In the genomic region with DNA sequence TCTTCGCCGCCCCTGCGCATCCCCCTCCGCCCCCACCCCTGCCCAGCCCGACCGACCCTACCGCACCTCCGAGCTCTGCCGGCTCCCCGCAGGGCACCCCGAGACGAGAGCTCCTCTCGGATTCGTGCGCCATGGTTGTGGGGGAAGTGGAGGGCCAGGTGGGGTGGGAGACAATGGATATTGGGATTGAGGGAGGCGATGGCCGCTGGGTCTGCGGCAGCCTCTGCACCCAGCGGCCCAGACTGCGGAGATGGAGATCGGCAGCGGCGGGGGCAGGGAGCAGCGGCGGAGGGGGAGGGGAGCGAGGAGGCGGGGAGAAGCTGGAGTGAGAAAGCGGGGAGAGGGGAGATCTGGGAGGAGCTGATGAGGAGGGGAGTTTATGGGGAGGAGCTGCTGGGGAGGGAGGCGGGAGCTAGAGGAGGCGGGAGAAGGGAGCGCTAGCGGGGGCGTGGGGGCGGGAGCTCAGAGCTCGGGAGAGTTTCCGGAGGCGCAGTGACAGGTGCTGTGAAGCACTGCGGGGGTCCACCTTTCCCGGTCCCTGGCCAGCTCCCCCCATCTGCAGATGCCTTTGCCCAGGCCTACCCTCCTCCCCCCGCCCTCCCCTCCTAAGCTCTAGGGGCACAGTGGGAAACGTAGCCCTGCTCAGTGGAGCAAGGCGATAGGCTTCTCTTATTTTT, we compare ENCODE assay signal across 8 cellular contexts. TPM values are rescaled to one million over a fixed set of nuclear protein-coding genes. Genes with fewer than 3 reads are reported as not detected.
A peak's percentile ranks its signal among the peaks of the same experiment; 100 is the strongest.
DNase-seq lines count a peak whose midpoint lies in the region; ATAC-seq and TF ChIP-seq lines count a peak whose summit lies in the region.

Gene SALL2 (minus strand): TSS at position 352 of the 677 bp plus-strand sequence. CDS start 219 bp downstream, at position 133.

- peak within 1 kb of the TSS; percentile 68 for H3K27ac Mint-ChIP-seq in T-helper 17 cell

- ATAC-seq in T-helper 17 cell (peak; percentile 79), aorta (ENCODE audit: low FRiP score) (peak; percentile 89), HG03457 (IDR thresholded peaks at IDR 0.05; ENCODE audit: unreplicated experiment) (no peak)

- no peaks in the 10 kb centered on the region for H3K36me3 Mint-ChIP-seq in T-helper 17 cell (ENCODE audit: low read depth)

- H3K9me3 ChIP-seq in ES-I3 (ENCODE audit: control insufficient read depth, insufficient read depth, low read length), result no peaks in the 10 kb centered on the region
- no peaks in the 10 kb centered on the region for H3K9me3 ChIP-seq in MG63
- H3K9me3 ChIP-seq in T-helper 17 cell (ENCODE audit: control insufficient read depth, low read length, poor library complexity, severe bottlenecking), result no peaks in the 10 kb centered on the region
- no peaks in the 10 kb centered on the region for H3K9me3 ChIP-seq in aorta (ENCODE audit: control insufficient read depth, low read length)

- DNase-seq in MG63 (peak; percentile 54), T-helper 17 cell (peak in 2 of 3 donors; percentile 50 to 61), astrocyte of the hippocampus (ENCODE audit: low read depth, low spot score) (peak; percentile 87), hypothalamus (lab: John Stamatoyannopoulos, UW) (peak in 49 of 51 donors; percentile 13 to 90 (median 72)), retinal pigment epithelial cell (ENCODE audit: low read depth) (peak; percentile 49), aorta (peak; percentile 83 to 91)

- no peaks in the 10 kb centered on the region for H3K27me3 ChIP-seq in MG63
- no peaks in the 10 kb centered on the region for H3K27me3 ChIP-seq in aorta (ENCODE audit: control insufficient read depth in 1 of 2, insufficient read depth in 2 of 2, low read length in 1 of 2)

- H3K9ac ChIP-seq in ES-I3 (ENCODE audit: low read depth, low read length), result peak within 1 kb of the TSS; percentile 61

- H3K4me1 Mint-ChIP-seq in T-helper 17 cell, result peaks cover 17% of the 10 kb centered on the region

- H3K36me3 ChIP-seq in ES-I3 (ENCODE audit: insufficient read depth, low read length) (peaks cover 20% of the 10 kb centered on the region), MG63 (no peaks in the 10 kb centered on the region), aorta (ENCODE audit: control insufficient read depth in 1 of 2, insufficient read depth in 2 of 2, low read length in 1 of 2) (no peaks in the 10 kb centered on the region)

- no peak for TF ChIP-seq CTCF in retinal pigment epithelial cell (conservative IDR thresholded peaks at IDR 0.05; ENCODE audit: low read depth, low read length)

- H3K27me3 Mint-ChIP-seq in T-helper 17 cell, result no peaks in the 10 kb centered on the region

- intact Hi-C loops in aorta (cut with DNase I), result loop anchor here in 1 of 2 donors (1.0 kb wide), 1 partner anchor 15 kb away; the partner anchor contains the start of gene METTL3

- H3K4me3 Mint-ChIP-seq in T-helper 17 cell, result peak within 1 kb of the TSS; percentile 92

- 0 to 1% methylated on average over 34 to 42 of the region's 42 CpGs for WGBS in aorta, 2 donors

- H3K4me1 ChIP-seq in ES-I3 (ENCODE audit: insufficient read depth, low read length) (peaks cover 21% of the 10 kb centered on the region), aorta (ENCODE audit: control insufficient read depth in 1 of 2, insufficient read depth in 2 of 2, low read length in 2 of 2) (no peaks in the 10 kb centered on the region)

- H3K4me3 ChIP-seq in MG63 (peak within 1 kb of the TSS; percentile 45), retinal pigment epithelial cell (ENCODE audit: low read length) (peak within 1 kb of the TSS; percentile 77), aorta (ENCODE audit: low read length in 2 of 2) (peak within 1 kb of the TSS; percentile 62 to 97)

- H3K27ac ChIP-seq in aorta (ENCODE audit: low read depth in 1 of 2, low read length in 2 of 2), result no peak within 1 kb of the TSS

RNA-seq across cellular contexts. Expression of gene SALL2, which starts in this region (rescaled TPM):
- total RNA-seq in MG63 (2014; rRNA removed; shearing (Covaris generic); ENCODE audit: low replicate concordance), result 0.36 and 0.81 TPM in 2 replicates
- total RNA-seq in T-helper 17 cell, result 1 to 10 TPM; 1.9 to 2.1 TPM
- 10 to 100 TPM in 1 of 2 donors, 1 to 10 TPM in 1; 9.2 to 12.2 TPM for total RNA-seq in aorta
- polyA plus RNA-seq in aorta, result 1 to 10 TPM; 4.1 to 7.0 TPM

Comparison
In these comparisons a context has a peak if more than half of its experiments do, and no peak if none do; other contexts are left out.
1. Peak in DNase-seq and H3K4me3 ChIP-seq in MG63; RNA of the gene not detected or under 1 TPM.